Comparison of ENCODE assay signal across 29 cellular contexts in the genomic region with DNA sequence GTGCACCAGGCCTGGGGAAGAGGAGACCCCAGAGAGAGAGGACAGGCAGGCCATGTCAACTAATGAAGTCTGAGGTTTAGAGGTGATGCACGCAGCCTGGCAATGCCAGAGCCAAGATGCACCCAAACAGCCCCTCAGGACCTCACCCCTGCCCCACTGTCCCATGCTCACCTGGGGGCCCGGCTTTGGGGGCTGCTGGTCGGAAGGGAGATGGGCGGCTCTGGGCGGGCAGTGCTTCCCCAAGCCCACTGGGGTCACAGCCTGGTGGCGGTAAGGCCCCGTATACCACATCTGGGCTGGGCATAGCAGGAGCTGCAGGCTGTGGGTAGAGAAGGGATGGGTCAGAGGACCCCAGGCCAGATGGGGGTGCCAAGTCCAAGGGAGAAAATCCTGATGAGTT. TPM values are rescaled to one million over a fixed set of nuclear protein-coding genes. Genes with fewer than 3 reads are reported as not detected.
"Had no signal": no experiment of that assay in that cellular context is flagged by ENCODE, and none has a peak within 500 bp of the region (broad histone marks: within the 10 kb centered on the region; RNA-seq: fewer than 3 reads in every experiment).

No MANE protein-coding gene starts in this region.

- H3K27ac ChIP-seq: adrenal gland, body of pancreas, WERI-Rb-1 had no signal

- H3K36me3 ChIP-seq: adrenal gland, WERI-Rb-1 had no signal

- DNase-seq: activated CD4-positive, alpha-beta T cell treated with anti-CD3 and anti-CD28 coated beads for 36 hours; activated CD4-positive, alpha-beta T cell treated with anti-CD3 and anti-CD28 coated beads, Interleukin-2, amount 10 ng/mL, durations not matched to agents 7 days and 5 days; activated CD4-positive, alpha-beta T cell treated with anti-CD3 and anti-CD28 coated beads, Interleukin-2, amount 50 U/mL, for 48 hours; activated CD8-positive, alpha-beta T cell treated with anti-CD3 and anti-CD28 coated beads, Interleukin-2, amount 10 ng/mL, durations not matched to agents 7 days and 5 days; activated gamma-delta T cell; activated naive CD4-positive, alpha-beta T cell treated with anti-CD3 and anti-CD28 coated beads for 36 hours; activated T-cell treated with anti-CD3 and anti-CD28 coated beads, Interleukin-2, amount 50 U/mL, for 24 hours; adrenal gland; body of pancreas; cerebellar nuclear complex; KG1; NCI-H1092 treated with DMSO at 0.1 percent for 48 hours; NCI-H1417; NCI-H146; NCI-H187; NCI-H2029 treated with DMSO at 0.1 percent for 48 hours; NCI-H2107; NCI-H2171; NCI-H510A; NCI-H526; NCI-H748 treated with DMSO at 0.1 percent for 48 hours; NK-92 treated with Interleukin-12 subunit alpha and Interleukin-12 subunit beta, amount 100 ng/mL, for 24 hours; RPMI8226; SIG-M5; T-helper 1 cell; T-helper 2 cell; T1000; WERI-Rb-1 had no signal

- H3K4me3 ChIP-seq: adrenal gland, body of pancreas had no signal

- H3K9me3 ChIP-seq: adrenal gland, body of pancreas had no signal

- ATAC-seq: activated CD4-positive, alpha-beta T cell treated with anti-CD3 and anti-CD28 coated beads for 36 hours; body of pancreas had no signal

- H3K27me3 ChIP-seq: adrenal gland, body of pancreas had no signal

- H3K4me1 ChIP-seq: adrenal gland had no signal

RNA-seq across cellular contexts. Expression of a gene that starts 23.2 kb away (rescaled TPM):
- total RNA-seq: body of pancreas, SK-MEL-5 had no signal
